9 cellular contexts compared by ENCODE assay signal in genomic region chr19:46821512-46822359, GRCh38. TPM values are rescaled to one million over a fixed set of nuclear protein-coding genes. Genes with fewer than 3 reads are reported as not detected.
DNase-seq lines count a peak whose midpoint lies in the region; ATAC-seq and TF ChIP-seq lines count a peak whose summit lies in the region.
"Had no signal": no experiment of that assay in that cellular context is flagged by ENCODE, and none has a peak within 500 bp of the region (broad histone marks: within the 10 kb centered on the region; RNA-seq: fewer than 3 reads in every experiment).

No MANE protein-coding gene starts in this region.

- H4K20me1 ChIP-seq in H9 (ENCODE audit: control insufficient read depth, insufficient read depth, insufficient read length): no peaks in the 10 kb centered on the region

- no peak overlapping the region for H3K56ac ChIP-seq in H9 (ENCODE audit: insufficient read length, low read depth, low read length)

- H3K4me3 Mint-ChIP-seq in H9: no peak overlapping the region

- H3K9ac ChIP-seq in H9 (ENCODE audit: extremely low read depth, insufficient read length, low read length): no peak overlapping the region
- H3K9ac ChIP-seq: KMS-11 had no signal

- H3K4me1 Mint-ChIP-seq in H9: peaks cover 7 to 9% of the 10 kb centered on the region in 2 experiments; a peak in 3 of 4 replicates

- no peaks in the 10 kb centered on the region for H3K36me3 Mint-ChIP-seq in H9 (ENCODE audit: insufficient read depth in 1 of 3, low read depth in 3 of 3)

- H3K9me3 ChIP-seq in H9 (ENCODE audit: control insufficient read depth, low read depth, low read length): no peaks in the 10 kb centered on the region

- no peaks in the 10 kb centered on the region for H3K79me1 ChIP-seq in H9 (ENCODE audit: insufficient read depth, low read depth, low read length, poor library complexity, severe bottlenecking)

- H4K91ac ChIP-seq in H9 (ENCODE audit: insufficient read length, low read depth, low read length): no peak overlapping the region

- no peak overlapping the region for H2BK20ac ChIP-seq in H9 (ENCODE audit: low read depth, low read length, poor library complexity, severe bottlenecking)

- H4K5ac ChIP-seq in H9 (ENCODE audit: insufficient read length, low read depth, low read length): no peak overlapping the region

- H3K27ac Mint-ChIP-seq in H9: no peak overlapping the region

- no peaks in the 10 kb centered on the region for H3K27me3 ChIP-seq in H9 (ENCODE audit: insufficient read depth, low read length)
- no peaks in the 10 kb centered on the region for H3K27me3 ChIP-seq in foreskin keratinocyte

- H3K4me3 ChIP-seq in coronary artery (no peak overlapping the region), foreskin fibroblast (ENCODE audit: low read depth in 1 of 2, low read length in 2 of 2) (no peak overlapping the region)

- no peak overlapping the region for H2AFZ ChIP-seq in H9 (ENCODE audit: low read length)

- H3K23me2 ChIP-seq in H9 (ENCODE audit: insufficient read length, low read depth, low read length, poor library complexity, severe bottlenecking): no peaks in the 10 kb centered on the region

- H2BK12ac ChIP-seq in H9 (ENCODE audit: insufficient read length, low read depth, low read length): no peak overlapping the region

- no peak overlapping the region for H3K27ac ChIP-seq in H9 (ENCODE audit: insufficient read length, low read depth, low read length)
- H3K27ac ChIP-seq in foreskin keratinocyte: no peak overlapping the region
- H3K27ac ChIP-seq in coronary artery: no peak overlapping the region
- H3K27ac ChIP-seq: KMS-11 had no signal

- H3K4ac ChIP-seq in H9 (ENCODE audit: low read depth, low read length): no peak overlapping the region

- H3K79me2 ChIP-seq in H9 (ENCODE audit: insufficient read depth, low read length): no peaks in the 10 kb centered on the region

- H3K9me3 Mint-ChIP-seq in H9: peaks cover 0 to 2% of the 10 kb centered on the region in 2 experiments; a peak in 2 of 5 replicates

- no peak overlapping the region for H3K18ac ChIP-seq in H9 (ENCODE audit: insufficient read length, low read depth, low read length)

- no peak overlapping the region for H2BK120ac ChIP-seq in H9 (ENCODE audit: low read depth, low read length, poor library complexity, severe bottlenecking)

- no peaks in the 10 kb centered on the region; the same call in 1 of the 2 replicates for H3K27me3 Mint-ChIP-seq in H9 (ENCODE audit: low read depth)

- no peak overlapping the region for H3T11ph ChIP-seq in H9 (ENCODE audit: low read length)

- H2BK15ac ChIP-seq in H9 (ENCODE audit: low read depth, low read length): no peak overlapping the region

- DNase-seq in H9 (peak; percentile 41), foreskin keratinocyte (no peak), hippocampal formation (lab: John Stamatoyannopoulos, UW) (no peak), coronary artery (ENCODE audit: low spot score) (no peak), foreskin fibroblast (no peak)
- DNase-seq in stimulated activated CD8-positive, alpha-beta memory T cell treated with anti-CD3 and anti-CD28 coated beads, Interleukin-15, amount 100 ng/mL, for 1 hour (ENCODE audit: low read depth): peak; percentile 23

- H2AK5ac ChIP-seq in H9 (ENCODE audit: insufficient read length, low read length): no peak overlapping the region

- no peak overlapping the region for H3K14ac ChIP-seq in H9 (ENCODE audit: insufficient read depth, low read length)

- H4K8ac ChIP-seq in H9 (replicated peaks; ENCODE audit: insufficient read length, low read depth, low read length): no peak overlapping the region

- no peak overlapping the region for H3K4me2 ChIP-seq in H9 (ENCODE audit: insufficient read depth, insufficient read length, low read length)
- H3K4me2 ChIP-seq: KMS-11 had no signal

- ATAC-seq in activated CD4-positive, CD25-positive, alpha-beta regulatory T cell treated with anti-CD3 and anti-CD28 coated beads, Interleukin-2, amount 50 U/mL, for 24 hours: peak; percentile 81 to 88
- ATAC-seq in foreskin keratinocyte (peak; percentile 66), HG03280 (IDR thresholded peaks at IDR 0.05; ENCODE audit: unreplicated experiment) (no peak)

- H3K23ac ChIP-seq in H9 (ENCODE audit: insufficient read length, low read depth, low read length): no peak overlapping the region

- H3K4me1 ChIP-seq in H9 (ENCODE audit: insufficient read depth, low read length) (no peaks in the 10 kb centered on the region), foreskin keratinocyte (peaks cover 4% of the 10 kb centered on the region)

- no CpG with 5 or more reads among the region's 16 CpGs for WGBS in H9 (ENCODE audit: extremely low coverage, insufficient read length, low lambda C conversion rate)

- TF ChIP-seq CTCF in H9 (conservative IDR thresholded peaks at IDR 0.05) (no peak), foreskin keratinocyte (conservative IDR thresholded peaks at IDR 0.05) (peak; percentile 9), coronary artery (IDR thresholded peaks at IDR 0.05) (no peak), foreskin fibroblast (IDR thresholded peaks at IDR 0.05; ENCODE audit: low read depth, low read length) (no peak)

- H2BK5ac ChIP-seq in H9 (ENCODE audit: insufficient read length, low read length): no peak overlapping the region

RNA-seq across cellular contexts. Expression of gene AP2S1, which starts 28.9 kb away (rescaled TPM):
- total RNA-seq in H9 (2021) (193 and 200 TPM in 2 replicates), foreskin keratinocyte (310 and 317 TPM in 2 replicates)
- polyA plus RNA-seq in foreskin keratinocyte: 469 and 482 TPM in 2 replicates

RNA-seq across cellular contexts. Expression of gene SLC1A5, which starts 33.3 kb away (rescaled TPM):
- total RNA-seq in H9 (2021) (258 and 269 TPM in 2 replicates), foreskin keratinocyte (176 and 218 TPM in 2 replicates)
- polyA plus RNA-seq in foreskin keratinocyte: 237 and 281 TPM in 2 replicates

RNA-seq across cellular contexts. Expression of gene ARHGAP35, which starts 39.1 kb away (rescaled TPM):
- total RNA-seq in H9 (2021) (49.0 and 49.8 TPM in 2 replicates), foreskin keratinocyte (39.9 and 43.3 TPM in 2 replicates)
- 8.2 and 9.9 TPM in 2 replicates for polyA plus RNA-seq in foreskin keratinocyte

Comparison
In these comparisons a context has a peak if more than half of its experiments do, and no peak if none do; other contexts are left out.
1. DNase-seq: peak in H9 (single experiment) and stimulated activated CD8-positive, alpha-beta memory T cell treated with anti-CD3 and anti-CD28 coated beads, Interleukin-15, amount 100 ng/mL, for 1 hour (single experiment); none in foreskin keratinocyte (0 of 2), hippocampal formation (0 of 2), coronary artery (single experiment) and foreskin fibroblast (0 of 2).